ENCODE assay signal across 19 cellular contexts in genomic region chr21:42154237-42155044, GRCh38.
"Had no signal": no experiment of that assay in that cellular context is flagged by ENCODE, and none has a peak within 500 bp of the region (broad histone marks: within the 10 kb centered on the region; RNA-seq: fewer than 3 reads in every experiment).

No MANE protein-coding gene starts in this region.

- H3K4me3 Mint-ChIP-seq: activated naive CD8-positive, alpha-beta T cell; memory B cell; stimulated activated naive B cell treated with anti-CD40 and anti-IgM and Interleukin-4, amounts not matched to agents 10 μg/mL and 1 μg/mL and 100 μg/mL, for 72 hours; T-helper 17 cell had no signal

- DNase-seq: activated CD4-positive, alpha-beta T cell treated with anti-CD3 and anti-CD28 coated beads, Interleukin-2, amount 50 U/mL, for 1 hour; activated naive CD4-positive, alpha-beta T cell; brain microvascular endothelial cell; central memory CD4-positive, alpha-beta T cell; effector memory CD4-positive, alpha-beta T cell; glutamatergic neuron; retina; stimulated activated CD4-positive, alpha-beta T cell treated with anti-CD3 and anti-CD28 coated beads, Interleukin-2, amount 100 ng/mL, for 48 hours; stimulated activated naive B cell treated with anti-CD40 and anti-IgM and Interleukin-4, amounts not matched to agents 10 μg/mL and 1 μg/mL and 100 μg/mL, for 72 hours; SW 1271; T-helper 17 cell; testis had no signal

- H3K27ac ChIP-seq: adrenal gland, ascending aorta, brain microvascular endothelial cell, esophagus muscularis mucosa, hepatocyte, testis, vagina had no signal

- H3K36me3 ChIP-seq: adrenal gland, ascending aorta, brain microvascular endothelial cell, esophagus muscularis mucosa, vagina had no signal

- H3K4me3 ChIP-seq: adrenal gland, ascending aorta, esophagus muscularis mucosa, hepatocyte, testis, vagina had no signal

- H3K4me1 ChIP-seq: adrenal gland, ascending aorta, testis, vagina had no signal

- H3K4me2 ChIP-seq: hepatocyte had no signal

- H3K9me3 ChIP-seq: adrenal gland, ascending aorta, esophagus muscularis mucosa, testis, vagina had no signal

- H3K36me3 Mint-ChIP-seq: activated naive CD8-positive, alpha-beta T cell; memory B cell; stimulated activated naive B cell treated with anti-CD40 and anti-IgM and Interleukin-4, amounts not matched to agents 10 μg/mL and 1 μg/mL and 100 μg/mL, for 72 hours had no signal

- H3K9me3 Mint-ChIP-seq: memory B cell; stimulated activated naive B cell treated with anti-CD40 and anti-IgM and Interleukin-4, amounts not matched to agents 10 μg/mL and 1 μg/mL and 100 μg/mL, for 72 hours had no signal

- H3K27me3 ChIP-seq: adrenal gland, ascending aorta, hepatocyte, testis, vagina had no signal

- H2AFZ ChIP-seq: hepatocyte had no signal

- H3K27me3 Mint-ChIP-seq: activated naive CD8-positive, alpha-beta T cell had no signal

- H3K27ac Mint-ChIP-seq: activated naive CD8-positive, alpha-beta T cell; memory B cell; stimulated activated naive B cell treated with anti-CD40 and anti-IgM and Interleukin-4, amounts not matched to agents 10 μg/mL and 1 μg/mL and 100 μg/mL, for 72 hours; T-helper 17 cell had no signal

- H3K4me1 Mint-ChIP-seq: memory B cell had no signal

- ATAC-seq: stimulated activated naive B cell treated with anti-CD40 and anti-IgM and Interleukin-4, amounts not matched to agents 10 μg/mL and 1 μg/mL and 100 μg/mL, for 72 hours; T-helper 17 cell had no signal
